ENCODE assay signal across 9 cellular contexts in the genomic region with DNA sequence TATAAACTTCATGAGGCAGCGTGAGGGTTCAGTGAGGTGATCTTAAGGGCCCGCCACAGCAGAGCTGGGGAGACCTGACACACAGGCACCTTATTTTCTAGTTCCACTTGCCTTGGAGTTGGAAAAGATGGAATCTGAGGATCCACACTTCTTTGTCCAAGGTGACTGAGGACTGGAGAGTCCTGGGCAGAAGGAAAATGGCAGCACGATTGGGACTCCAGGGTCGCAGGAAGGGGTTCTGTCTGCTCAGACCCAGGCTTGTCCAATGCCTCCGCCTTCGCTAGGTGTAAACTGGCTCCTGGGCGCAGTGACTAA. TPM values are rescaled to one million over a fixed set of nuclear protein-coding genes. Genes with fewer than 3 reads are reported as not detected.
DNase-seq lines count a peak whose midpoint lies in the region; ATAC-seq, FAIRE-seq and TF ChIP-seq lines count a peak whose summit lies in the region.
"Had no signal": no experiment of that assay in that cellular context is flagged by ENCODE, and none has a peak within 500 bp of the region (broad histone marks: within the 10 kb centered on the region; RNA-seq: fewer than 3 reads in every experiment).

No MANE protein-coding gene starts in this region.

- no peak overlapping the region for H4K8ac ChIP-seq in H1 (ENCODE audit: extremely low read depth, insufficient read depth, low read length)

- H3K79me1 ChIP-seq in H1 (ENCODE audit: low read depth, low read length) = no peaks in the 10 kb centered on the region

- H2AFZ ChIP-seq in H1 (ENCODE audit: low read length) = no peak overlapping the region
- no peak overlapping the region for H2AFZ ChIP-seq in neuron (ENCODE audit: low read depth, low read length)

- H3K14ac ChIP-seq in H1 (ENCODE audit: insufficient read length) = no peak overlapping the region

- no peak overlapping the region for H3K23ac ChIP-seq in H1 (ENCODE audit: insufficient read length)

- peak overlapping the region; percentile 29 for H4K91ac ChIP-seq in H1 (replicated peaks; ENCODE audit: insufficient read length, low read length)

- TF ChIP-seq POLR2A in H1 (IDR thresholded peaks at IDR 0.05; ENCODE audit: control extremely low read depth in 1 of 2, low read depth in 2 of 2, low read length in 2 of 2) = no peak

- H3K56ac ChIP-seq in H1 (replicated peaks; ENCODE audit: insufficient read length, low read depth, low read length) = no peak overlapping the region

- H3K79me2 ChIP-seq in H1 (ENCODE audit: control insufficient read depth in 1 of 2, insufficient read depth in 2 of 2, low read length in 2 of 2) = no peaks in the 10 kb centered on the region

- H2BK5ac ChIP-seq in H1 (ENCODE audit: low read depth, low read length) = peak overlapping the region; percentile 79; the same call in 1 of the 2 replicates

- no peak overlapping the region for H2AK5ac ChIP-seq in H1 (ENCODE audit: low read depth, low read length)

- H3K9ac ChIP-seq in NT2/D1 (ENCODE audit: insufficient read length, low read depth) (peak overlapping the region; percentile 90), H1 (replicated peaks in 1 of 4; ENCODE audit: extremely low read depth in 1 of 4, low read depth in 3 of 4, low read length in 3 of 4) (peak overlapping the region in 3 of 4 experiments; percentile 8 to 38 (median 36); a peak in 5 of 7 replicates)

- H3K36me3 ChIP-seq in NT2/D1 (ENCODE audit: insufficient read depth, insufficient read length, low read length) (peaks cover 42% of the 10 kb centered on the region), H1 (ENCODE audit: control insufficient read depth in 2 of 4, insufficient read depth in 4 of 4, low read length in 3 of 4) (peaks cover 6 to 22% (median 18%) of the 10 kb centered on the region in 4 experiments; a peak in 5 of 8 replicates), neuron (ENCODE audit: insufficient read depth, low read length) (peaks cover 32% of the 10 kb centered on the region)

- no peak overlapping the region for H2BK120ac ChIP-seq in H1 (replicated peaks; ENCODE audit: low read depth, low read length)

- H3K23me2 ChIP-seq in H1 (ENCODE audit: low read depth, low read length) = peaks cover 16% of the 10 kb centered on the region

- peak overlapping the region; percentile 17; the same call in 1 of the 2 replicates for H2BK12ac ChIP-seq in H1 (ENCODE audit: low read depth, low read length)

- no peak for ATAC-seq in CD4-positive, alpha-beta T cell (ENCODE audit: poor library complexity)
- ATAC-seq in HG03135 (IDR thresholded peaks at IDR 0.05; ENCODE audit: unreplicated experiment) (no peak), HG03442 (IDR thresholded peaks at IDR 0.05; ENCODE audit: unreplicated experiment) (no peak), GM18861 (IDR thresholded peaks at IDR 0.05; ENCODE audit: unreplicated experiment) (no peak)

- H3K36me3 Mint-ChIP-seq in CD4-positive, alpha-beta T cell (ENCODE audit: low read depth) = peaks cover 20% of the 10 kb centered on the region

- DNase-seq in CD4-positive, alpha-beta T cell = no peak
- DNase-seq in NT2/D1 (ENCODE audit: low read depth, low spot score) = no peak
- DNase-seq in H1 (ENCODE audit: low read depth in 1 of 2, low spot score in 2 of 2) = no peak
- no peak for DNase-seq in NCI-H1092 (lab: John Stamatoyannopoulos, UW)
- DNase-seq: activated CD8-positive, alpha-beta memory T cell treated with anti-CD3 and anti-CD28 coated beads, Interleukin-2, amount 50 U/mL, for 4 hours had no signal

- no peak for TF ChIP-seq RAD21 in H1 (IDR thresholded peaks at IDR 0.05 in 1 of 2, conservative IDR thresholded peaks at IDR 0.05 in 1 of 2; ENCODE audit: low read depth in 2 of 2, low read length in 2 of 2)

- H3K9me3 ChIP-seq in CD4-positive, alpha-beta T cell (ENCODE audit: control insufficient read depth, low read length) = no peaks in the 10 kb centered on the region
- H3K9me3 ChIP-seq in NT2/D1 (ENCODE audit: insufficient read depth, low read length) (no peaks in the 10 kb centered on the region), H1 (ENCODE audit: insufficient read depth in 2 of 2, low read depth in 1 of 2, low read length in 1 of 2) (no peaks in the 10 kb centered on the region), neuron (ENCODE audit: low read length) (no peaks in the 10 kb centered on the region)

- CTCF ChIA-PET in CD4-positive, alpha-beta T cell (lab: Charles Lee) = interaction anchor here (3.2 to 4.3 kb wide), 2 partner anchors 11 to 27 kb away, joined by 12 to 13 read pairs; no protein-coding TSS in a partner anchor
- CTCF ChIA-PET in H1 (lab: Charles Lee; ENCODE audit: partially characterized antibody) = interaction anchor here (0.8 to 5.3 kb wide), 11 partner anchors 10 to 117 kb away, joined by 3 to 66 read pairs (median 4); a partner anchor contains a TSS

- H3K9me3 Mint-ChIP-seq in CD4-positive, alpha-beta T cell = no peaks in the 10 kb centered on the region

- 56% methylated on average over 6 of the region's 7 CpGs; no CpG with 5 or more reads in 1 of the 2 experiments for WGBS in H1 (ENCODE audit: extremely low coverage in 1 of 2, insufficient coverage in 1 of 2, insufficient read length in 1 of 2, insufficient replicate concordance in 2 of 2, low coverage in 1 of 2, low lambda C conversion rate in 2 of 2, missing lambda C conversion rate in 1 of 2), 2 experiments

- H3K27ac Mint-ChIP-seq in CD4-positive, alpha-beta T cell = peak overlapping the region; percentile 72

- no peaks in the 10 kb centered on the region for H3K27me3 Mint-ChIP-seq in CD4-positive, alpha-beta T cell

- peak overlapping the region; percentile 25 for H3K4ac ChIP-seq in H1 (replicated peaks; ENCODE audit: insufficient read length, low read depth, low read length)

- H4K20me1 ChIP-seq in H1 (replicated peaks in 1 of 2; ENCODE audit: control insufficient read depth in 1 of 2, insufficient read depth in 2 of 2, low read length in 2 of 2) = peaks cover 4 to 5% of the 10 kb centered on the region in 2 experiments

- no peak overlapping the region for H3K27ac ChIP-seq in CD4-positive, alpha-beta T cell (ENCODE audit: low read depth, low read length)
- H3K27ac ChIP-seq in H1 (ENCODE audit: low read depth, low read length) = no peak overlapping the region

- no peaks in the 10 kb centered on the region for H3K27me3 ChIP-seq in CD4-positive, alpha-beta T cell (ENCODE audit: control insufficient read depth, insufficient read depth, low read length)
- H3K27me3 ChIP-seq in NT2/D1 (ENCODE audit: insufficient read depth, insufficient read length) = peaks cover 9% of the 10 kb centered on the region
- H3K27me3 ChIP-seq in H1 (replicated peaks in 1 of 4; ENCODE audit: control insufficient read depth in 3 of 4, extremely low read depth in 1 of 4, insufficient read depth in 3 of 4, low read length in 3 of 4) = no peaks in the 10 kb centered on the region; a peak in 1 of 7 replicates
- no peaks in the 10 kb centered on the region for H3K27me3 ChIP-seq in neuron (ENCODE audit: insufficient read depth, low read length)

- H3K4me1 Mint-ChIP-seq in CD4-positive, alpha-beta T cell (ENCODE audit: low read depth) = peaks cover 14% of the 10 kb centered on the region

- peak overlapping the region; percentile 83 for H3K18ac ChIP-seq in H1 (ENCODE audit: extremely low read depth, low read length)

- H2BK20ac ChIP-seq in H1 (ENCODE audit: low read length) = no peak overlapping the region; the same call in 1 of the 2 replicates

- H4K5ac ChIP-seq in H1 (ENCODE audit: insufficient read length, low read depth, low read length) = no peak overlapping the region

- TF ChIP-seq EP300 in H1 (IDR thresholded peaks at IDR 0.05; ENCODE audit: borderline replicate concordance in 1 of 2, low read depth in 2 of 2, low read length in 2 of 2) = no peak

- peak overlapping the region; percentile 78 for H3K4me3 ChIP-seq in NT2/D1 (ENCODE audit: insufficient read length, low read depth)
- peak overlapping the region; percentile 57 to 81 (median 70); a peak in 6 of 8 replicates for H3K4me3 ChIP-seq in H1 (ENCODE audit: extremely low read depth in 1 of 4, insufficient read depth in 2 of 4, low read depth in 3 of 4, low read length in 4 of 4)
- H3K4me3 ChIP-seq in neuron (ENCODE audit: low read length) = peak overlapping the region; percentile 91

- peak overlapping the region; percentile 90 for H2BK15ac ChIP-seq in H1 (ENCODE audit: low read length)

- peak overlapping the region; percentile 89 to 95 for H3K4me2 ChIP-seq in H1 (ENCODE audit: insufficient read depth in 1 of 2, low read depth in 2 of 2, low read length in 2 of 2)

- H3K4me1 ChIP-seq in NT2/D1 (ENCODE audit: insufficient read depth, insufficient read length) (peaks cover 9% of the 10 kb centered on the region), H1 (replicated peaks in 1 of 4; ENCODE audit: control insufficient read depth in 3 of 4, insufficient read depth in 4 of 4, low read length in 3 of 4) (peaks cover 0 to 12% (median 9%) of the 10 kb centered on the region in 4 experiments; a peak in 5 of 7 replicates), neuron (ENCODE audit: insufficient read depth, low read length) (peaks cover 14% of the 10 kb centered on the region)

- no peak for FAIRE-seq in H1 (lab: Jason Lieb, UNC)

- TF ChIP-seq CTCF in CD4-positive, alpha-beta T cell (IDR thresholded peaks at IDR 0.05) = no peak
- TF ChIP-seq CTCF in H1 (IDR thresholded peaks at IDR 0.05; ENCODE audit: control extremely low read depth in 1 of 3, insufficient read depth in 1 of 3, low read depth in 1 of 3, low read length in 3 of 3) = no peak

- H3K4me3 Mint-ChIP-seq in CD4-positive, alpha-beta T cell = peak overlapping the region; percentile 97

- POLR2A ChIA-PET in CD4-positive, alpha-beta T cell (lab: Charles Lee) = interaction anchor here (0.9 to 4.9 kb wide), 6 partner anchors 8 to 181 kb away, joined by 3 to 40 read pairs (median 11); a partner anchor contains a TSS
- POLR2A ChIA-PET in H1 (lab: Charles Lee; ENCODE audit: partially characterized antibody) = interaction anchor here (0.9 to 16.2 kb wide), 10 partner anchors 9 to 352 kb away, joined by 3 to 192 read pairs (median 4); a partner anchor contains a TSS

- intact Hi-C loops in CD4-positive, alpha-beta T cell (cut with DNase I, micrococcal nuclease) = loop anchor here in 1 of 2 experiments (10.0 kb wide), 1 partner anchor 1446 kb away; a partner anchor contains a TSS

RNA-seq across cellular contexts. Expression of a gene that starts 1.3 kb away (rescaled TPM):
- total RNA-seq in CD4-positive, alpha-beta T cell = 1 to 10 TPM; 5.4 to 6.9 TPM
- 26.0 and 29.9 TPM in 2 replicates for total RNA-seq in H1 (2021; fragmentation: NEBNext Ultra II Directional; extraction: Animal tissue kit (Norgen Biotek cat#: 25700))
- 33.9 and 36.1 TPM in 2 replicates for polyA plus RNA-seq in H1 (2011; rRNA removed)
- 44.1 TPM for polyA plus RNA-seq in H1 (2011; cell fraction: cytosol; rRNA removed)
- 49.2 TPM for polyA plus RNA-seq in H1 (2011; cell fraction: nucleus; rRNA removed)
- polyA plus RNA-seq in H1 (2012, experiment 1 of 2) = 19.7 to 30.9 TPM (median 30.0 TPM) in 4 replicates
- 31.2 TPM for polyA plus RNA-seq in H1 (2012, experiment 2 of 2)
- polyA plus RNA-seq in H1 (2013, experiment 1 of 2) = 34.2 TPM
- 33.2 TPM for polyA plus RNA-seq in H1 (2013, experiment 2 of 2)
- 12.4 and 16.0 TPM in 2 replicates for polyA minus RNA-seq in H1 (2011; rRNA and poly(A)+ RNA removed)
- 6.8 TPM for polyA minus RNA-seq in H1 (2011; cell fraction: cytosol; rRNA and poly(A)+ RNA removed)
- polyA minus RNA-seq in H1 (2011; cell fraction: nucleus; rRNA and poly(A)+ RNA removed) = 15.4 TPM

RNA-seq across cellular contexts. Expression of a gene that starts 8.3 kb away (rescaled TPM):
- 10 to 100 TPM; 37.4 to 37.7 TPM for total RNA-seq in CD4-positive, alpha-beta T cell
- 138 and 152 TPM in 2 replicates for total RNA-seq in H1 (2021; fragmentation: NEBNext Ultra II Directional; extraction: Animal tissue kit (Norgen Biotek cat#: 25700))
- polyA plus RNA-seq in H1 (2011; rRNA removed) = 211 and 231 TPM in 2 replicates
- polyA plus RNA-seq in H1 (2011; cell fraction: cytosol; rRNA removed) = 199 TPM
- polyA plus RNA-seq in H1 (2011; cell fraction: nucleus; rRNA removed) = 248 TPM
- 137 to 167 TPM (median 164 TPM) in 4 replicates for polyA plus RNA-seq in H1 (2012, experiment 1 of 2)
- polyA plus RNA-seq in H1 (2012, experiment 2 of 2) = 182 TPM
- polyA plus RNA-seq in H1 (2013, experiment 1 of 2) = 108 TPM
- 112 TPM for polyA plus RNA-seq in H1 (2013, experiment 2 of 2)
- polyA minus RNA-seq in H1 (2011; rRNA and poly(A)+ RNA removed) = 85.0 and 94.2 TPM in 2 replicates
- polyA minus RNA-seq in H1 (2011; cell fraction: cytosol; rRNA and poly(A)+ RNA removed) = 102 TPM
- polyA minus RNA-seq in H1 (2011; cell fraction: nucleus; rRNA and poly(A)+ RNA removed) = 48.5 TPM

RNA-seq across cellular contexts. Expression of a gene that starts 21.0 kb away (rescaled TPM):
- total RNA-seq in CD4-positive, alpha-beta T cell = 100 to 1,000 TPM; 110 to 111 TPM
- 65.0 and 68.8 TPM in 2 replicates for total RNA-seq in H1 (2021; fragmentation: NEBNext Ultra II Directional; extraction: Animal tissue kit (Norgen Biotek cat#: 25700))
- polyA plus RNA-seq in H1 (2011; rRNA removed) = 50.4 and 67.4 TPM in 2 replicates
- 74.7 TPM for polyA plus RNA-seq in H1 (2011; cell fraction: cytosol; rRNA removed)
- polyA plus RNA-seq in H1 (2011; cell fraction: nucleus; rRNA removed) = 24.3 TPM
- 58.6 to 81.9 TPM (median 63.5 TPM) in 4 replicates for polyA plus RNA-seq in H1 (2012, experiment 1 of 2)
- polyA plus RNA-seq in H1 (2012, experiment 2 of 2) = 36.7 TPM
- 29.8 TPM for polyA plus RNA-seq in H1 (2013, experiment 1 of 2)
- polyA plus RNA-seq in H1 (2013, experiment 2 of 2) = 29.8 TPM
- 18.5 and 21.2 TPM in 2 replicates for polyA minus RNA-seq in H1 (2011; rRNA and poly(A)+ RNA removed)
- 20.4 TPM for polyA minus RNA-seq in H1 (2011; cell fraction: cytosol; rRNA and poly(A)+ RNA removed)
- polyA minus RNA-seq in H1 (2011; cell fraction: nucleus; rRNA and poly(A)+ RNA removed) = 16.2 TPM

RNA-seq across cellular contexts. Expression of a gene that starts 26.0 kb away (rescaled TPM):
- total RNA-seq in CD4-positive, alpha-beta T cell = 1 to 10 TPM; 8.9 to 9.6 TPM
- total RNA-seq in H1 (2021; fragmentation: NEBNext Ultra II Directional; extraction: Animal tissue kit (Norgen Biotek cat#: 25700)) = 13.7 and 15.6 TPM in 2 replicates
- 19.5 and 24.3 TPM in 2 replicates for polyA plus RNA-seq in H1 (2011; rRNA removed)
- 29.3 TPM for polyA plus RNA-seq in H1 (2011; cell fraction: cytosol; rRNA removed)
- polyA plus RNA-seq in H1 (2011; cell fraction: nucleus; rRNA removed) = 24.5 TPM
- 13.8 to 24.3 TPM (median 19.2 TPM) in 4 replicates for polyA plus RNA-seq in H1 (2012, experiment 1 of 2)
- 14.1 TPM for polyA plus RNA-seq in H1 (2012, experiment 2 of 2)
- 11.2 TPM for polyA plus RNA-seq in H1 (2013, experiment 1 of 2)
- polyA plus RNA-seq in H1 (2013, experiment 2 of 2) = 9.9 TPM
- polyA minus RNA-seq in H1 (2011; rRNA and poly(A)+ RNA removed) = 15.8 and 24.2 TPM in 2 replicates
- polyA minus RNA-seq in H1 (2011; cell fraction: cytosol; rRNA and poly(A)+ RNA removed) = 10.4 TPM
- polyA minus RNA-seq in H1 (2011; cell fraction: nucleus; rRNA and poly(A)+ RNA removed) = 11.8 TPM

RNA-seq across cellular contexts. Expression of a gene that starts 55.9 kb away (rescaled TPM):
- 10 to 100 TPM; 28.1 to 33.0 TPM for total RNA-seq in CD4-positive, alpha-beta T cell
- 56.9 and 61.1 TPM in 2 replicates for total RNA-seq in H1 (2021; fragmentation: NEBNext Ultra II Directional; extraction: Animal tissue kit (Norgen Biotek cat#: 25700))
- 12.3 and 15.7 TPM in 2 replicates for polyA plus RNA-seq in H1 (2011; rRNA removed)
- 17.2 TPM for polyA plus RNA-seq in H1 (2011; cell fraction: cytosol; rRNA removed)
- polyA plus RNA-seq in H1 (2011; cell fraction: nucleus; rRNA removed) = 18.4 TPM
- 30.4 to 40.8 TPM (median 33.7 TPM) in 4 replicates for polyA plus RNA-seq in H1 (2012, experiment 1 of 2)
- 10.1 TPM for polyA plus RNA-seq in H1 (2012, experiment 2 of 2)
- polyA plus RNA-seq in H1 (2013, experiment 1 of 2) = 37.0 TPM
- 37.5 TPM for polyA plus RNA-seq in H1 (2013, experiment 2 of 2)
- polyA minus RNA-seq in H1 (2011; rRNA and poly(A)+ RNA removed) = 22.7 and 25.6 TPM in 2 replicates
- 22.4 TPM for polyA minus RNA-seq in H1 (2011; cell fraction: cytosol; rRNA and poly(A)+ RNA removed)
- polyA minus RNA-seq in H1 (2011; cell fraction: nucleus; rRNA and poly(A)+ RNA removed) = 18.6 TPM
